25 cellular contexts compared by ENCODE assay signal in the genomic region with DNA sequence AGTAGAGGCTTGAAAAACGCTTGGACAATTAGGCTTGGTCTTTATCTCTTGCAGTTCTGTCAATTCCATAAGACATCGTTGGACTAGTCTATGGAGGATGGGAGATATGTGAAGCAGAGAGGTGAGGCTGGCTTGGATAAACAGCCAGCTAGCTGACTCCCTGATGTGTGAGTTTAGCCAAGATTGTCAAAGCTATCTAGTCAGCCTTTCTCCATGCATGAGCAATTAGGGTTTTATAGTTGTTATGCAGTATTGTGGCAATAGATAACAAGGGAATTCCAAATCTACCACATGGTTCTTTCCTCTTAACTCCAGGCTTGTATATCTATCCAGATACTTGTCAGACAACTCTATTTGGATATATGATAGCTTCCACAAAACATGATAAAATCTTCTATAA.
"Had no signal": no experiment of that assay in that cellular context is flagged by ENCODE, and none has a peak within 500 bp of the region (broad histone marks: within the 10 kb centered on the region; RNA-seq: fewer than 3 reads in every experiment).

No MANE protein-coding gene starts in this region.

- H3K27ac ChIP-seq: ascending aorta, brain microvascular endothelial cell, coronary artery, dorsolateral prefrontal cortex, VCaP had no signal

- DNase-seq: activated CD4-positive, alpha-beta memory T cell treated with anti-CD3 and anti-CD28 coated beads, Interleukin-2, amount 10 ng/mL, durations not matched to agents 7 days and 5 days; activated CD4-positive, alpha-beta T cell treated with anti-CD3 and anti-CD28 coated beads for 1 hour; activated CD4-positive, alpha-beta T cell treated with anti-CD3 and anti-CD28 coated beads for 4 hours; activated CD4-positive, alpha-beta T cell treated with anti-CD3 and anti-CD28 coated beads, Interleukin-2, amount 10 ng/mL, durations not matched to agents 7 days and 5 days; activated CD4-positive, alpha-beta T cell treated with anti-CD3 and anti-CD28 coated beads, Interleukin-2, amount 50 U/mL, for 4 hours; activated CD8-positive, alpha-beta memory T cell treated with anti-CD3 and anti-CD28 coated beads, Interleukin-2, amount 50 U/mL, for 48 hours; activated gamma-delta T cell; activated naive CD4-positive, alpha-beta T cell; activated naive CD4-positive, alpha-beta T cell treated with anti-CD3 and anti-CD28 coated beads, Interleukin-2, amount 10 ng/mL, durations not matched to agents 7 days and 5 days; activated naive CD8-positive, alpha-beta T cell treated with anti-CD3 and anti-CD28 coated beads, Interleukin-2, amount 10 ng/mL, durations not matched to agents 7 days and 5 days; activated T-cell treated with anti-CD3 and anti-CD28 coated beads for 4 hours; activated T-cell treated with anti-CD3 and anti-CD28 coated beads, Interleukin-2, amount 50 U/mL, for 24 hours; activated T-cell treated with anti-CD3 and anti-CD28 coated beads, Interleukin-2, amount 50 U/mL, for 72 hours; brain microvascular endothelial cell; dorsolateral prefrontal cortex; effector memory CD4-positive, alpha-beta T cell; endodermal cell; T-helper 1 cell; T-helper 17 cell had no signal

- H3K27me3 ChIP-seq: ascending aorta, brain microvascular endothelial cell, dorsolateral prefrontal cortex had no signal

- H3K4me3 ChIP-seq: ascending aorta, coronary artery, dorsolateral prefrontal cortex had no signal

- H3K36me3 ChIP-seq: ascending aorta, brain microvascular endothelial cell had no signal

- H3K4me1 ChIP-seq: ascending aorta had no signal

- H3K9me3 ChIP-seq: ascending aorta had no signal

- ATAC-seq: activated naive CD4-positive, alpha-beta T cell treated with anti-CD3 and anti-CD28 coated beads, Interleukin-2, amount 50 U/mL, for 72 hours; activated T-cell treated with anti-CD3 and anti-CD28 coated beads, Interleukin-2, amount 50 U/mL, for 72 hours; esophagus mucosa; T-helper 17 cell; WTC11 had no signal
